11 cellular contexts compared by ENCODE assay signal in genomic region chr1:21911205-21912001, GRCh38. TPM values are rescaled to one million over a fixed set of nuclear protein-coding genes. Genes with fewer than 3 reads are reported as not detected.
DNase-seq lines count a peak whose midpoint lies in the region; ATAC-seq, FAIRE-seq and TF ChIP-seq lines count a peak whose summit lies in the region.
"Had no signal": no experiment of that assay in that cellular context is flagged by ENCODE, and none has a peak within 500 bp of the region (broad histone marks: within the 10 kb centered on the region; RNA-seq: fewer than 3 reads in every experiment).

No MANE protein-coding gene starts in this region.

- H3K9me3 Mint-ChIP-seq in HFFc6 = no peaks in the 10 kb centered on the region

- peak; percentile 66 for FAIRE-seq in HepG2 (lab: Jason Lieb, UNC)
- FAIRE-seq: frontal cortex had no signal

- H3K27me3 Mint-ChIP-seq in HFFc6 (ENCODE audit: insufficient read depth) = no peaks in the 10 kb centered on the region; the same call in none of the 2 replicates

- H3K4me1 Mint-ChIP-seq in HFFc6 (ENCODE audit: low read depth) = peaks cover 73% of the 10 kb centered on the region

- no peaks in the 10 kb centered on the region for H3K9me3 ChIP-seq in HepG2 (ENCODE audit: low read length)
- H3K9me3 ChIP-seq in smooth muscle cell (replicated peaks; ENCODE audit: low read depth) = no peaks in the 10 kb centered on the region

- CTCF ChIA-PET in HepG2 (lab: Yijun Ruan, JAX; ENCODE audit: low intra/inter-chr PET ratio, low total read pairs) = no interaction called here

- peaks cover 52% of the 10 kb centered on the region for H3F3A ChIP-seq in smooth muscle cell (ENCODE audit: low read depth)

- no peaks in the 10 kb centered on the region for H4K20me1 ChIP-seq in HepG2 (ENCODE audit: insufficient read depth, low read length)
- peaks cover 14% of the 10 kb centered on the region for H4K20me1 ChIP-seq in smooth muscle cell (ENCODE audit: low read depth)

- in situ Hi-C loops in HepG2 (cut with HindIII; ENCODE audit: extremely low pct_ligation_motif_present, low pct_unique_long_range_greater_than_20kb) = loop anchor here (5.0 kb wide), 1 partner anchor 46 kb away; no protein-coding TSS in a partner anchor

- H2AFZ ChIP-seq in HepG2 (ENCODE audit: low read length) (no peak overlapping the region), smooth muscle cell (ENCODE audit: low read depth) (no peak overlapping the region)

- H3K27me3 ChIP-seq in HepG2 (ENCODE audit: control insufficient read depth in 1 of 2, insufficient read depth in 2 of 2, low read length in 2 of 2) = no peaks in the 10 kb centered on the region
- H3K27me3 ChIP-seq in smooth muscle cell (ENCODE audit: low read depth) = no peaks in the 10 kb centered on the region

- peak overlapping the region; percentile 85 for H3K27ac Mint-ChIP-seq in HFFc6

- POLR2A ChIA-PET in HepG2 (lab: Yijun Ruan, JAX) = interaction anchor here (0.6 to 1.3 kb wide), 3 partner anchors 20 to 45 kb away, joined by 3 read pairs; no protein-coding TSS in a partner anchor

- peak overlapping the region; percentile 55 for H3K4me2 ChIP-seq in HepG2 (ENCODE audit: low read depth, low read length)
- H3K4me2 ChIP-seq in smooth muscle cell = peak overlapping the region; percentile 11

- no peak overlapping the region for H3K4me3 Mint-ChIP-seq in HFFc6

- H3K36me3 ChIP-seq in HepG2 (replicated peaks in 1 of 2; ENCODE audit: control insufficient read depth in 1 of 2, insufficient read depth in 2 of 2, low read length in 2 of 2) = no peaks in the 10 kb centered on the region; a peak in 1 of 5 replicates
- no peaks in the 10 kb centered on the region for H3K36me3 ChIP-seq in smooth muscle cell (ENCODE audit: low read depth)

- H3K9ac ChIP-seq in HepG2 (ENCODE audit: insufficient read depth, low read depth, low read length) = no peak overlapping the region
- no peak overlapping the region for H3K9ac ChIP-seq in smooth muscle cell (ENCODE audit: low read depth)

- peak overlapping the region in 1 of 3 experiments; percentile 23; a peak in 1 of 6 replicates for H3K4me3 ChIP-seq in HepG2 (replicated peaks in 1 of 3; ENCODE audit: insufficient read depth in 1 of 3, low read depth in 2 of 3, low read length in 3 of 3)
- no peak overlapping the region for H3K4me3 ChIP-seq in smooth muscle cell

- ATAC-seq in HepG2 = peak; percentile 93

- no peaks in the 10 kb centered on the region for H3K79me2 ChIP-seq in HepG2 (ENCODE audit: insufficient read depth, low read length)
- H3K79me2 ChIP-seq in smooth muscle cell (ENCODE audit: low read depth) = peaks cover 27% of the 10 kb centered on the region

- no peak for TF ChIP-seq POLR2A in HepG2 (IDR thresholded peaks at IDR 0.05; ENCODE audit: insufficient read depth in 1 of 2, low read depth in 2 of 2, low read length in 2 of 2)

- H3K27ac ChIP-seq in HepG2 (ENCODE audit: extremely low read length, insufficient read depth, low read length) (peak overlapping the region; percentile 57), smooth muscle cell (ENCODE audit: low read depth) (peak overlapping the region; percentile 82)

- TF ChIP-seq EP300 in HepG2 (IDR thresholded peaks at IDR 0.05; ENCODE audit: low read depth in 2 of 2, low read length in 2 of 2) (no peak), HepG2 (CRISPR knock-in tag; IDR thresholded peaks at IDR 0.05; ENCODE audit: borderline replicate concordance) (no peak)

- peaks cover 58% of the 10 kb centered on the region for H3K4me1 ChIP-seq in HepG2 (ENCODE audit: insufficient read depth, low read length)
- peaks cover 44% of the 10 kb centered on the region for H3K4me1 ChIP-seq in smooth muscle cell (ENCODE audit: low read depth)

- peaks cover 26% of the 10 kb centered on the region; the same call in 1 of the 2 replicates for H3K36me3 Mint-ChIP-seq in HFFc6 (ENCODE audit: low read depth)

- BruUV-seq in HepG2 (replicated peaks; lab: Mats Ljungman, UMichigan) = no TSS peak

- 19% methylated on average over 5 of the region's 10 CpGs for WGBS in HepG2 (ENCODE audit: low lambda C conversion rate)
- WGBS in smooth muscle cell (ENCODE audit: low lambda C conversion rate) = 9% methylated on average over 8 of the region's 10 CpGs

- TF ChIP-seq CTCF in HFFc6 (IDR thresholded peaks at IDR 0.05) (no peak), HepG2 (CRISPR knock-in tag; IDR thresholded peaks at IDR 0.05) (no peak), smooth muscle cell (IDR thresholded peaks at IDR 0.05; ENCODE audit: borderline replicate concordance, insufficient read depth, poor library complexity, severe bottlenecking) (no peak), GM20000 (IDR thresholded peaks at IDR 0.05; ENCODE audit: extremely low read depth, missing control alignments) (no peak)

- DNase-seq in HFFc6 (no peak), dedifferentiated amniotic fluid mesenchymal stem cell (ENCODE audit: extremely low spot score) (peak; percentile 35), HepG2 (ENCODE audit: low spot score) (peak; percentile 46), smooth muscle cell (lab: John Stamatoyannopoulos, UW; ENCODE audit: unreplicated experiment) (no peak), DMS153 (lab: John Stamatoyannopoulos, UW) (no peak), NCI-H2081 (lab: John Stamatoyannopoulos, UW) (no peak), GM20000 (ENCODE audit: low spot score) (no peak), NCI-H510A treated with DMSO at 0.1 percent for 48 hours (lab: John Stamatoyannopoulos, UW) (no peak)
- DNase-seq: activated naive CD4-positive, alpha-beta T cell; NCI-H2171 had no signal

- TF ChIP-seq RAD21 in HepG2 (CRISPR knock-in tag; IDR thresholded peaks at IDR 0.05) = no peak

- intact Hi-C loops in HepG2 (cut with micrococcal nuclease; ENCODE audit: unreplicated experiment) = no loop called here

TF ChIP-seq in HepG2, 621 proteins besides CTCF, POLR2A, EP300 and RAD21 (continues in another document):
- no peak for TF ChIP-seq KDM1A (CRISPR knock-in tag; IDR thresholded peaks at IDR 0.05)
- TF ChIP-seq ZNF556 (CRISPR knock-in tag; IDR thresholded peaks at IDR 0.05; ENCODE audit: borderline replicate concordance) = no peak
- TF ChIP-seq ZFP62 (CRISPR knock-in tag; IDR thresholded peaks at IDR 0.05) = no peak
- no peak for TF ChIP-seq TSC22D2 (CRISPR knock-in tag; IDR thresholded peaks at IDR 0.05; ENCODE audit: borderline replicate concordance)
- TF ChIP-seq HDAC1 (CRISPR knock-in tag; IDR thresholded peaks at IDR 0.05) = no peak
- TF ChIP-seq AFF4 (CRISPR knock-in tag; IDR thresholded peaks at IDR 0.05) = no peak
- TF ChIP-seq HNRNPH1 (optimal IDR thresholded peaks at IDR 0.05; ENCODE audit: low read depth, low read length) = no peak
- no peak for TF ChIP-seq SAFB2 (CRISPR knock-in tag; IDR thresholded peaks at IDR 0.05; ENCODE audit: borderline replicate concordance, low read depth)

RNA-seq across cellular contexts. Expression of gene HSPG2, which starts 25.7 kb away (rescaled TPM):
- total RNA-seq in HFFc6 (2021; fragmentation: NEBNext Ultra II Directional; extraction: Animal tissue kit (Norgen Biotek cat#: 25700)) = 100 to 1,000 TPM; 275 to 430 (median 297) TPM
- 5.6 and 9.1 TPM in 2 replicates for total RNA-seq in HepG2 (2016; rRNA removed; fragmentation: Illumina TruSeq; extraction: Trizol)
- 4.1 and 4.6 TPM in 2 replicates for total RNA-seq in HepG2 (2016; cell fraction: cytosol; rRNA removed; fragmentation: Illumina TruSeq; extraction: Trizol; ENCODE audit: low read depth)
- 4.7 and 8.9 TPM in 2 replicates for total RNA-seq in HepG2 (2016; cell fraction: insoluble cytoplasmic fraction; rRNA removed; fragmentation: Illumina TruSeq; extraction: Trizol)
- total RNA-seq in HepG2 (2016; cell fraction: membrane; rRNA removed; fragmentation: Illumina TruSeq; extraction: Trizol) = 5.4 and 5.7 TPM in 2 replicates
- 28.3 and 31.6 TPM in 2 replicates for total RNA-seq in HepG2 (2016; cell fraction: nucleus; rRNA removed; fragmentation: Illumina TruSeq; extraction: Trizol)
- 10.3 and 13.1 TPM in 2 replicates for polyA plus RNA-seq in HepG2 (2011; rRNA removed)
- polyA plus RNA-seq in HepG2 (2011; cell fraction: cytosol; rRNA removed) = 3.8 and 6.6 TPM in 2 replicates
- 128 and 235 TPM in 2 replicates for polyA plus RNA-seq in HepG2 (2011; cell fraction: nucleus; rRNA removed)
- polyA plus RNA-seq in HepG2 (2012) = 17.9 and 25.0 TPM in 2 replicates
- polyA plus RNA-seq in HepG2 (2016; cell fraction: cytosol; fragmentation: Illumina TruSeq; extraction: Trizol; ENCODE audit: low read depth) = 1.9 TPM in 2 replicates
- 7.0 and 9.8 TPM in 2 replicates for polyA plus RNA-seq in HepG2 (2016; cell fraction: insoluble cytoplasmic fraction; fragmentation: Illumina TruSeq; extraction: Trizol; ENCODE audit: low read depth)
- polyA plus RNA-seq in HepG2 (2016; cell fraction: membrane; fragmentation: Illumina TruSeq; extraction: Trizol; ENCODE audit: low read depth) = 2.8 TPM in 2 replicates
- polyA plus RNA-seq in HepG2 (2016; cell fraction: nucleus; fragmentation: Illumina TruSeq; extraction: Trizol; ENCODE audit: insufficient read depth, low read depth) = 78.2 and 78.5 TPM in 2 replicates
- 24.8 and 26.5 TPM in 2 replicates for polyA minus RNA-seq in HepG2 (2011; rRNA and poly(A)+ RNA removed; ENCODE audit: low replicate concordance)
- polyA minus RNA-seq in HepG2 (2011; cell fraction: cytosol; rRNA and poly(A)+ RNA removed) = 17.5 and 18.6 TPM in 2 replicates
- polyA minus RNA-seq in HepG2 (2011; cell fraction: nucleus; rRNA and poly(A)+ RNA removed) = 39.8 and 42.6 TPM in 2 replicates
- total RNA-seq in smooth muscle cell = 26.4 and 40.7 TPM in 2 replicates
- 46.7 and 55.4 TPM in 2 replicates for polyA plus RNA-seq in smooth muscle cell

Comparison
In these comparisons a context has a peak if more than half of its experiments do, and no peak if none do; other contexts are left out.
1. DNase-seq: peak in dedifferentiated amniotic fluid mesenchymal stem cell (single experiment) and HepG2 (single experiment); none in HFFc6 (single experiment), smooth muscle cell (single experiment), DMS153 (single experiment), NCI-H2081 (0 of 2), GM20000 (single experiment) and NCI-H510A treated with DMSO at 0.1 percent for 48 hours (single experiment).